ENCODE assay signal across 8 cellular contexts in genomic region chr2:27489498-27490397, GRCh38. TPM values are rescaled to one million over a fixed set of nuclear protein-coding genes. Genes with fewer than 3 reads are reported as not detected.
DNase-seq lines count a peak whose midpoint lies in the region; ATAC-seq and TF ChIP-seq lines count a peak whose summit lies in the region.

IFT172 (minus strand) TSS chr2:27489743; CDS start chr2:27489653, 90 bp downstream.

- TF ChIP-seq CTCF in AG10803 (conservative IDR thresholded peaks at IDR 0.05; ENCODE audit: low read length), result no peak

- DNase-seq in AG10803 (ENCODE audit: low read depth), result peak; percentile 97
- peak; percentile 100 for DNase-seq in NCI-H460 (ENCODE audit: extremely low read depth, low read depth)
- DNase-seq in activated CD4-positive, alpha-beta T cell treated with anti-CD3 and anti-CD28 coated beads for 1 hour, result peak; percentile 98
- DNase-seq in cerebellar nuclear complex (lab: John Stamatoyannopoulos, UW), result peak; percentile 94 to 95
- peak; percentile 99 for DNase-seq in islet precursor cell
- DNase-seq in stimulated activated CD4-positive, alpha-beta T cell treated with anti-CD3 and anti-CD28 coated beads, Interleukin-12 subunit alpha, Interleukin-12 subunit beta, amount 100 ng/mL, for 4 hours, result peak; percentile 97

- peak within 1 kb of the TSS; percentile 81 for H3K4me3 ChIP-seq in AG10803 (ENCODE audit: low read length)

- ATAC-seq in HG03378 (IDR thresholded peaks at IDR 0.05; ENCODE audit: unreplicated experiment), result peak; percentile 90

- TF ChIP-seq POLR2A in GM19099 (IDR thresholded peaks at IDR 0.05; ENCODE audit: extremely low read depth, insufficient read length, low read depth), result peak; percentile 61

RNA-seq across cellular contexts. Expression of gene IFT172, which starts in this region (rescaled TPM):
- total RNA-seq in NCI-H460 (2014; rRNA removed; shearing (Covaris generic)), result 13.9 and 20.2 TPM in 2 replicates
- polyA plus RNA-seq in NCI-H460 (2014; cell fraction: nucleus; rRNA removed), result 22.3 and 25.4 TPM in 2 replicates

Comparison
In these comparisons a context has a peak if more than half of its experiments do, and no peak if none do; other contexts are left out.
1. Peak in every context shown above with its lines: DNase-seq, ATAC-seq and H3K4me3 ChIP-seq.